In the genomic region with DNA sequence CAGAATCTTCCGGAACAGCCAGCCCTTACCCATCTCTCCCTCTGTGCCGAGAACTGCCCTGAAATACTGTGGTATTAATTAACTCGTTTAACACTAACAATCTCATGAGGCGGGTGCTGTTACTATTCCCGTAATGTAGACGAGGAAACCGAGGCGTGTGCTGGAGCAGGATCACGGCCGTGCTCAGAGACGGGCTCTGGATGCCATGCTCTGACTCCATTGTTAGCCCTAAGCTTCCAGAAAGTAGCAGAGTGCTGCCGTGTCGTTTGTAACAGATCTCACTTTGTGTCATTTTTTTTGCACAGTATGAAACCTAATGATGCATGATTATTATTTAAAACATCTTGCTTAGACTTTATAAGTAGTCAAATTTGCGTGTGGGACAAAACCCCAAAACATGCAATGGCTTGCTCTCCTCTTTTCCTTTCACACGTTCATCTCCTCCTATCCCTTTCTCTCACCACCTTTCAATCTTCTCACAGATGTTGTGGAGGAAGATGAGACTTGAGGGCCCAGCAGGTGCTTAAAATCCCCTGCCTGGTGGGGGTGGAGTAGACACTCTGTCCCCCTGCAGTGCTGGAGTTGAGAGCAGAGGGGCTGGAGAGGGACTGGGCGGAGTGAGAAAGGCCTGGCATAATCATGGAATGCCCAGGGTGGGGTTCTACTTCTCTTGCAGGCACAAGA, we compare ENCODE assay signal across 8 cellular contexts. TPM values are rescaled to one million over a fixed set of nuclear protein-coding genes. Genes with fewer than 3 reads are reported as not detected.
A peak's percentile ranks its signal among the peaks of the same experiment; 100 is the strongest.
DNase-seq lines count a peak whose midpoint lies in the region; ATAC-seq and TF ChIP-seq lines count a peak whose summit lies in the region.

No MANE protein-coding gene starts in this region.

- H3K27ac ChIP-seq in Panc1 (ENCODE audit: low read length) = peak overlapping the region; percentile 92

- POLR2A ChIA-PET in Panc1 (lab: Charles Lee) = no interaction called here

- DNase-seq in GM12865 (ENCODE audit: low read depth) (peak; percentile 24), Panc1 (ENCODE audit: low read depth, low spot score) (no peak), endothelial cell (ENCODE audit: low spot score) (no peak), neural crest cell (ENCODE audit: low read depth, low spot score) (no peak), KBM-7 (no peak), globus pallidus (ENCODE audit: low spot score) (no peak)

- H3K27ac Mint-ChIP-seq in endothelial cell (ENCODE audit: unreplicated experiment) (no peak overlapping the region), neural crest cell (ENCODE audit: unreplicated experiment) (peak overlapping the region; percentile 92)

- H3K36me3 Mint-ChIP-seq in endothelial cell (ENCODE audit: low read depth, unreplicated experiment) (peaks cover 11% of the 10 kb centered on the region), neural crest cell (ENCODE audit: low read depth) (peaks cover 5% of the 10 kb centered on the region)

- H3K4me1 Mint-ChIP-seq in endothelial cell (ENCODE audit: unreplicated experiment) (peaks cover 30% of the 10 kb centered on the region), neural crest cell (peaks cover 28% of the 10 kb centered on the region)

- intact Hi-C loops in Panc1 (cut with micrococcal nuclease; ENCODE audit: unreplicated experiment) = no loop called here

- H3K4me3 ChIP-seq in GM12865 (ENCODE audit: low read depth, low read length) (peak overlapping the region; percentile 90), Panc1 (ENCODE audit: low read depth in 2 of 2, low read length in 2 of 2) (peak overlapping the region; percentile 57 to 80)

- no peaks in the 10 kb centered on the region for H3K27me3 ChIP-seq in Panc1 (ENCODE audit: control insufficient read depth, insufficient read depth, low read length)

- H3K9me3 Mint-ChIP-seq in endothelial cell (ENCODE audit: unreplicated experiment) (no peaks in the 10 kb centered on the region), neural crest cell (no peaks in the 10 kb centered on the region)

- no peaks in the 10 kb centered on the region for H3K9me3 ChIP-seq in Panc1 (ENCODE audit: control insufficient read depth, insufficient read depth, low read depth, low read length)

- TSS peak; percentile 51 for BruUV-seq in Panc1 (replicated peaks; lab: Mats Ljungman, UMichigan)

- no peaks in the 10 kb centered on the region for H3K36me3 ChIP-seq in Panc1 (ENCODE audit: control insufficient read depth, insufficient read depth, low read length)

- in situ Hi-C loops in Panc1 (cut with HindIII; ENCODE audit: low pct_unique_long_range_greater_than_20kb, low sequenced_read_pairs) (no loop called here), KBM-7 (cut with MboI; ENCODE audit: low pct_unique_long_range_greater_than_20kb, low sequenced_read_pairs) (no loop called here)

- TF ChIP-seq CTCF in GM12865 (IDR thresholded peaks at IDR 0.05; ENCODE audit: insufficient read depth, low read depth, low read length, missing control alignments) (no peak), Panc1 (IDR thresholded peaks at IDR 0.05) (no peak), endothelial cell (IDR thresholded peaks at IDR 0.05; ENCODE audit: unreplicated experiment) (no peak), neural crest cell (conservative IDR thresholded peaks at IDR 0.05) (no peak)

- CTCF ChIA-PET in Panc1 (lab: Charles Lee) = no interaction called here

- peaks cover 15% of the 10 kb centered on the region for H3K27me3 Mint-ChIP-seq in endothelial cell (ENCODE audit: unreplicated experiment)
- H3K27me3 Mint-ChIP-seq in neural crest cell (ENCODE audit: low read depth) = no peaks in the 10 kb centered on the region

- H3K4me3 Mint-ChIP-seq in endothelial cell (ENCODE audit: unreplicated experiment) (peak overlapping the region; percentile 89), neural crest cell (peak overlapping the region; percentile 94)

- ATAC-seq in HG02642 (IDR thresholded peaks at IDR 0.05; ENCODE audit: poor library complexity, unreplicated experiment) = peak; percentile 27
- peak; percentile 43; the same call in 1 of the 2 replicates for ATAC-seq in Panc1
- no peak for ATAC-seq in HG03460 (IDR thresholded peaks at IDR 0.05; ENCODE audit: unreplicated experiment)

- peaks cover 26% of the 10 kb centered on the region for H3K4me1 ChIP-seq in Panc1 (ENCODE audit: control insufficient read depth, insufficient read depth, low read length)

RNA-seq across cellular contexts. Expression of gene ACTR3C, which starts 0.5 kb away (rescaled TPM):
- 6.5 TPM for total RNA-seq in Panc1 (2021; ENCODE audit: unreplicated experiment)
- 2.8 TPM for polyA plus RNA-seq in Panc1 (2012; ENCODE audit: insufficient read length)
- 0.87 TPM for total RNA-seq in endothelial cell (ENCODE audit: unreplicated experiment)
- 0.49 and 0.61 TPM in 2 replicates for total RNA-seq in neural crest cell

RNA-seq across cellular contexts. Expression of gene LRRC61, which starts 0.7 kb away (rescaled TPM):
- total RNA-seq in Panc1 (2021; ENCODE audit: unreplicated experiment) (13.8 TPM), endothelial cell (ENCODE audit: unreplicated experiment) (5.1 TPM), neural crest cell (23.2 and 26.3 TPM in 2 replicates)
- polyA plus RNA-seq in Panc1 (2012; ENCODE audit: insufficient read length) = 24.0 TPM

RNA-seq across cellular contexts. Expression of gene RARRES2, which starts 17.6 kb away (rescaled TPM):
- total RNA-seq in Panc1 (2021; ENCODE audit: unreplicated experiment) (1.1 TPM), endothelial cell (ENCODE audit: unreplicated experiment) (4.9 TPM), neural crest cell (24.4 and 26.3 TPM in 2 replicates)
- polyA plus RNA-seq in Panc1 (2012; ENCODE audit: insufficient read length) = not detected

RNA-seq across cellular contexts. Expression of gene REPIN1, which starts 44.8 kb away (rescaled TPM):
- total RNA-seq in Panc1 (2021; ENCODE audit: unreplicated experiment) (209 TPM), endothelial cell (ENCODE audit: unreplicated experiment) (138 TPM), neural crest cell (212 and 224 TPM in 2 replicates)
- 158 TPM for polyA plus RNA-seq in Panc1 (2012; ENCODE audit: insufficient read length)

RNA-seq across cellular contexts. Expression of gene ZNF775, which starts 55.3 kb away (rescaled TPM):
- total RNA-seq in Panc1 (2021; ENCODE audit: unreplicated experiment) (14.7 TPM), endothelial cell (ENCODE audit: unreplicated experiment) (12.1 TPM), neural crest cell (13.3 and 16.5 TPM in 2 replicates)
- 14.8 TPM for polyA plus RNA-seq in Panc1 (2012; ENCODE audit: insufficient read length)
